Comparison of ENCODE assay signal across 1 cellular context in genomic region chr17:8222630-8223355, GRCh38.
TF ChIP-seq lines count a peak whose summit lies in the region.

No MANE protein-coding gene starts in this region.

TF ChIP-seq in HepG2, 621 proteins besides CTCF, POLR2A, EP300 and RAD21 (continued from another document and continues in another):
- TF ChIP-seq, protein P1, sequence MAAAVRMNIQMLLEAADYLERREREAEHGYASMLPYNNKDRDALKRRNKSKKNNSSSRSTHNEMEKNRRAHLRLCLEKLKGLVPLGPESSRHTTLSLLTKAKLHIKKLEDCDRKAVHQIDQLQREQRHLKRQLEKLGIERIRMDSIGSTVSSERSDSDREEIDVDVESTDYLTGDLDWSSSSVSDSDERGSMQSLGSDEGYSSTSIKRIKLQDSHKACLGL (CRISPR knock-in tag; IDR thresholded peaks at IDR 0.05), result no peak
- TF ChIP-seq PHF20 (CRISPR knock-in tag; IDR thresholded peaks at IDR 0.05) (0 out of 2 replicates have a peak, but pooled peaks have one; percentile 62), PHB2 (IDR thresholded peaks at IDR 0.05; ENCODE audit: partially characterized antibody) (no peak), RBM22 (optimal IDR thresholded peaks at IDR 0.05; ENCODE audit: low read length) (peak; percentile 91), MBD4 (IDR thresholded peaks at IDR 0.05; ENCODE audit: borderline replicate concordance, low read length) (0 out of 2 replicates have a peak, but pooled peaks have one; percentile 3), ZNF274 (CRISPR knock-in tag; IDR thresholded peaks at IDR 0.05) (0 out of 2 replicates have a peak, but pooled peaks have one; percentile 9), ZNF691 (CRISPR knock-in tag; IDR thresholded peaks at IDR 0.05; ENCODE audit: borderline replicate concordance, low read depth) (peak; percentile 98), ZNF629 (CRISPR knock-in tag; conservative IDR thresholded peaks at IDR 0.05) (peak; percentile 76), ZHX1 (CRISPR knock-in tag; IDR thresholded peaks at IDR 0.05; ENCODE audit: low read depth) (peak; percentile 82; the same call in 1 of the 2 replicates), ZNF431 (CRISPR knock-in tag; IDR thresholded peaks at IDR 0.05; ENCODE audit: borderline replicate concordance, low read depth) (no peak; the same call in 1 of the 2 replicates), FOXK1 (CRISPR knock-in tag; IDR thresholded peaks at IDR 0.05; ENCODE audit: borderline replicate concordance, low read depth) (peak; percentile 59), THYN1 (CRISPR knock-in tag; IDR thresholded peaks at IDR 0.05; ENCODE audit: borderline replicate concordance, low read depth) (0 out of 2 replicates have a peak, but pooled peaks have one; percentile 61), HIVEP1 (CRISPR knock-in tag; IDR thresholded peaks at IDR 0.05) (peak; percentile 47; the same call in 1 of the 2 replicates), FOXK2 (IDR thresholded peaks at IDR 0.05) (no peak), TBX2 (CRISPR knock-in tag; IDR thresholded peaks at IDR 0.05; ENCODE audit: borderline replicate concordance) (peak; percentile 54), ZNF121 (CRISPR knock-in tag; IDR thresholded peaks at IDR 0.05) (peak; percentile 45; the same call in 1 of the 2 replicates), ELF1 (CRISPR knock-in tag; IDR thresholded peaks at IDR 0.05) (peak; percentile 50), REL (CRISPR knock-in tag; conservative IDR thresholded peaks at IDR 0.05) (no peak), GTF2F1 (IDR thresholded peaks at IDR 0.05; ENCODE audit: low read length) (no peak), ZNF598 (CRISPR knock-in tag; IDR thresholded peaks at IDR 0.05; ENCODE audit: borderline replicate concordance) (no peak; the same call in 1 of the 2 replicates), MTERF4 (CRISPR knock-in tag; IDR thresholded peaks at IDR 0.05) (peak; percentile 82; the same call in 1 of the 2 replicates), SPEN (CRISPR knock-in tag; IDR thresholded peaks at IDR 0.05; ENCODE audit: low read depth) (peak; percentile 48; the same call in 1 of the 2 replicates), ARNT2 (CRISPR knock-in tag; IDR thresholded peaks at IDR 0.05; ENCODE audit: low read depth) (peak; percentile 88), ATF7 (IDR thresholded peaks at IDR 0.05) (no peak), ATF7 (CRISPR knock-in tag; IDR thresholded peaks at IDR 0.05) (no peak; the same call in 1 of the 2 replicates), NFIC (IDR thresholded peaks at IDR 0.05; ENCODE audit: low read length) (peak; percentile 8; the same call in 1 of the 2 replicates), SNAPC5 (CRISPR knock-in tag; IDR thresholded peaks at IDR 0.05; ENCODE audit: borderline replicate concordance) (peak; percentile 37; the same call in 1 of the 2 replicates), ZBTB1 (CRISPR knock-in tag; IDR thresholded peaks at IDR 0.05; ENCODE audit: borderline replicate concordance) (0 out of 2 replicates have a peak, but pooled peaks have one; percentile 44), POLR2G (IDR thresholded peaks at IDR 0.05; ENCODE audit: low read depth, low read length) (peak; percentile 72), GZF1 (CRISPR knock-in tag; IDR thresholded peaks at IDR 0.05) (no peak), NR2F2 (IDR thresholded peaks at IDR 0.05; ENCODE audit: borderline replicate concordance, low read depth) (peak; percentile 64; the same call in 1 of the 2 replicates), SOX13 (IDR thresholded peaks at IDR 0.05) (peak; percentile 18; the same call in 1 of the 2 replicates), SOX13 (CRISPR knock-in tag; conservative IDR thresholded peaks at IDR 0.05 in 1 of 2, IDR thresholded peaks at IDR 0.05 in 1 of 2) (peak in 1 of 2 experiments; percentile 8; a peak in 2 of 4 replicates), PHF8 (CRISPR knock-in tag; IDR thresholded peaks at IDR 0.05) (peak; percentile 82), RBM39 (IDR thresholded peaks at IDR 0.05; ENCODE audit: low read depth, low read length, poor library complexity, severe bottlenecking) (peak; percentile 70), NBN (conservative IDR thresholded peaks at IDR 0.05) (no peak), ATF3 (CRISPR knock-in tag; IDR thresholded peaks at IDR 0.05) (peak; percentile 31; the same call in 1 of the 2 replicates), ZC3H13 (CRISPR knock-in tag; IDR thresholded peaks at IDR 0.05) (no peak; the same call in 1 of the 2 replicates), ZNF83 (CRISPR knock-in tag; IDR thresholded peaks at IDR 0.05; ENCODE audit: borderline replicate concordance) (0 out of 2 replicates have a peak, but pooled peaks have one; percentile 60), ZNF12 (CRISPR knock-in tag; IDR thresholded peaks at IDR 0.05) (peak; percentile 28; the same call in 1 of the 2 replicates), SKI (IDR thresholded peaks at IDR 0.05; ENCODE audit: partially characterized antibody) (peak; percentile 7)
- TF ChIP-seq, protein P2, sequence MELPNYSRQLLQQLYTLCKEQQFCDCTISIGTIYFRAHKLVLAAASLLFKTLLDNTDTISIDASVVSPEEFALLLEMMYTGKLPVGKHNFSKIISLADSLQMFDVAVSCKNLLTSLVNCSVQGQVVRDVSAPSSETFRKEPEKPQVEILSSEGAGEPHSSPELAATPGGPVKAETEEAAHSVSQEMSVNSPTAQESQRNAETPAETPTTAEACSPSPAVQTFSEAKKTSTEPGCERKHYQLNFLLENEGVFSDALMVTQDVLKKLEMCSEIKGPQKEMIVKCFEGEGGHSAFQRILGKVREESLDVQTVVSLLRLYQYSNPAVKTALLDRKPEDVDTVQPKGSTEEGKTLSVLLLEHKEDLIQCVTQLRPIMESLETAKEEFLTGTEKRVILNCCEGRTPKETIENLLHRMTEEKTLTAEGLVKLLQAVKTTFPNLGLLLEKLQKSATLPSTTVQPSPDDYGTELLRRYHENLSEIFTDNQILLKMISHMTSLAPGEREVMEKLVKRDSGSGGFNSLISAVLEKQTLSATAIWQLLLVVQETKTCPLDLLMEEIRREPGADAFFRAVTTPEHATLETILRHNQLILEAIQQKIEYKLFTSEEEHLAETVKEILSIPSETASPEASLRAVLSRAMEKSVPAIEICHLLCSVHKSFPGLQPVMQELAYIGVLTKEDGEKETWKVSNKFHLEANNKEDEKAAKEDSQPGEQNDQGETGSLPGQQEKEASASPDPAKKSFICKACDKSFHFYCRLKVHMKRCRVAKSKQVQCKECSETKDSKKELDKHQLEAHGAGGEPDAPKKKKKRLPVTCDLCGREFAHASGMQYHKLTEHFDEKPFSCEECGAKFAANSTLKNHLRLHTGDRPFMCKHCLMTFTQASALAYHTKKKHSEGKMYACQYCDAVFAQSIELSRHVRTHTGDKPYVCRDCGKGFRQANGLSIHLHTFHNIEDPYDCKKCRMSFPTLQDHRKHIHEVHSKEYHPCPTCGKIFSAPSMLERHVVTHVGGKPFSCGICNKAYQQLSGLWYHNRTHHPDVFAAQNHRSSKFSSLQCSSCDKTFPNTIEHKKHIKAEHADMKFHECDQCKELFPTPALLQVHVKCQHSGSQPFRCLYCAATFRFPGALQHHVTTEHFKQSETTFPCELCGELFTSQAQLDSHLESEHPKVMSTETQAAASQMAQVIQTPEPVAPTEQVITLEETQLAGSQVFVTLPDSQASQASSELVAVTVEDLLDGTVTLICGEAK (IDR thresholded peaks at IDR 0.05), result no peak
- TF ChIP-seq, protein P2 (CRISPR knock-in tag; IDR thresholded peaks at IDR 0.05), result peak; percentile 63
- TF ChIP-seq, protein P3, sequence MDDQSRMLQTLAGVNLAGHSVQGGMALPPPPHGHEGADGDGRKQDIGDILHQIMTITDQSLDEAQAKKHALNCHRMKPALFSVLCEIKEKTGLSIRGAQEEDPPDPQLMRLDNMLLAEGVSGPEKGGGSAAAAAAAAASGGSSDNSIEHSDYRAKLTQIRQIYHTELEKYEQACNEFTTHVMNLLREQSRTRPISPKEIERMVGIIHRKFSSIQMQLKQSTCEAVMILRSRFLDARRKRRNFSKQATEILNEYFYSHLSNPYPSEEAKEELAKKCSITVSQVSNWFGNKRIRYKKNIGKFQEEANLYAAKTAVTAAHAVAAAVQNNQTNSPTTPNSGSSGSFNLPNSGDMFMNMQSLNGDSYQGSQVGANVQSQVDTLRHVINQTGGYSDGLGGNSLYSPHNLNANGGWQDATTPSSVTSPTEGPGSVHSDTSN (CRISPR knock-in tag; IDR thresholded peaks at IDR 0.05; ENCODE audit: borderline replicate concordance), result peak; percentile 45; the same call in 1 of the 2 replicates
- TF ChIP-seq, protein P4, sequence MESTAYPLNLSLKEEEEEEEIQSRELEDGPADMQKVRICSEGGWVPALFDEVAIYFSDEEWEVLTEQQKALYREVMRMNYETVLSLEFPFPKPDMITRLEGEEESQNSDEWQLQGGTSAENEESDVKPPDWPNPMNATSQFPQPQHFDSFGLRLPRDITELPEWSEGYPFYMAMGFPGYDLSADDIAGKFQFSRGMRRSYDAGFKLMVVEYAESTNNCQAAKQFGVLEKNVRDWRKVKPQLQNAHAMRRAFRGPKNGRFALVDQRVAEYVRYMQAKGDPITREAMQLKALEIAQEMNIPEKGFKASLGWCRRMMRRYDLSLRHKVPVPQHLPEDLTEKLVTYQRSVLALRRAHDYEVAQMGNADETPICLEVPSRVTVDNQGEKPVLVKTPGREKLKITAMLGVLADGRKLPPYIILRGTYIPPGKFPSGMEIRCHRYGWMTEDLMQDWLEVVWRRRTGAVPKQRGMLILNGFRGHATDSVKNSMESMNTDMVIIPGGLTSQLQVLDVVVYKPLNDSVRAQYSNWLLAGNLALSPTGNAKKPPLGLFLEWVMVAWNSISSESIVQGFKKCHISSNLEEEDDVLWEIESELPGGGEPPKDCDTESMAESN (CRISPR knock-in tag; conservative IDR thresholded peaks at IDR 0.05), result peak; percentile 84
- TF ChIP-seq, protein P5, sequence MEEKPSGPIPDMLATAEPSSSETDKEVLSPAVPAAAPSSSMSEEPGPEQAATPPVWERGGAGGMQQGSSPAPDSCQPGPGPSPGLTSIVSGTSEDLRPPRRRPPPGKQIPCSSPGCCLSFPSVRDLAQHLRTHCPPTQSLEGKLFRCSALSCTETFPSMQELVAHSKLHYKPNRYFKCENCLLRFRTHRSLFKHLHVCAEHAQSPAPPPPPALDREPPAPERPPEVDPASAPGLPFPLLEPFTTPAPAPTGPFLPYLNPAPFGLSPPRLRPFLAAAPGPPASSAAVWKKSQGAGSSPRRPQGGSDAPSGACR (CRISPR knock-in tag; IDR thresholded peaks at IDR 0.05), result peak; percentile 92; the same call in 1 of the 2 replicates
